ENCODE assay signal across 10 cellular contexts in the genomic region with DNA sequence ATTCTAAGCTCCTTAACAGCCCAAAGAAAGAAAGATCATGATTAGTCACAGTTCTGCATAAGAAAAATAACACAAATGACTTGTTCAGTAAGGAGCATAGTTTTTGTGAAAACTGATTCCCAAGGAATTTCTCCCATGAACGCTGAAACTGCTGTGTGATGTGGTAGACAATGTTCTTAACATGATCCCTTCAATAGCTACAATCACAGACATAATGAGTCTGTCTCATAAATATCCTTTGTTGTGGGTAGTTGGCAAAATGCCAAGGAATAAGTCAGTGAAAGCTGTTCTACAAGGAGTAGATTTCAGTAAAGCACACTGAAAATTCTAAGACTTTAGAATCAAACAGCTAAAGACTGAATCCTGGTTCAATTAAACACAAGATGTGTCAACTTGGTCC.
DNase-seq lines count a peak whose midpoint lies in the region; ATAC-seq and TF ChIP-seq lines count a peak whose summit lies in the region.
"Had no signal": no experiment of that assay in that cellular context is flagged by ENCODE, and none has a peak within 500 bp of the region (broad histone marks: within the 10 kb centered on the region; RNA-seq: fewer than 3 reads in every experiment).

No MANE protein-coding gene starts in this region.

- H3K27ac ChIP-seq in endodermal cell (ENCODE audit: low read depth, low read length): peak overlapping the region; percentile 93
- H3K27ac ChIP-seq: SK-N-MC had no signal

- peaks cover 34% of the 10 kb centered on the region for H3K9me3 Mint-ChIP-seq in endodermal cell
- H3K9me3 Mint-ChIP-seq in activated naive CD8-positive, alpha-beta T cell treated with anti-CD3 and anti-CD28 coated beads, Interleukin-2, amount 50 U/mL, for 24 hours: no peaks in the 10 kb centered on the region
- no peaks in the 10 kb centered on the region for H3K9me3 Mint-ChIP-seq in activated CD4-positive, alpha-beta memory T cell treated with anti-CD3 and anti-CD28 coated beads for 36 hours

- peak; percentile 59 for DNase-seq in HCEC 1CT
- DNase-seq in NCI-H345 treated with DMSO at 0.1 percent for 48 hours (lab: John Stamatoyannopoulos, UW; ENCODE audit: unreplicated experiment): peak; percentile 66
- DNase-seq in endodermal cell: no peak
- peak; percentile 90 for DNase-seq in pons (ENCODE audit: low spot score)
- no peak for DNase-seq in activated naive CD8-positive, alpha-beta T cell treated with anti-CD3 and anti-CD28 coated beads, Interleukin-2, amount 50 U/mL, for 24 hours
- DNase-seq in activated CD4-positive, alpha-beta memory T cell treated with anti-CD3 and anti-CD28 coated beads for 36 hours: no peak
- no peak for DNase-seq in stimulated activated CD4-positive, alpha-beta T cell treated with anti-CD3 and anti-CD28 coated beads, Interleukin-4, amount 100 ng/mL, for 4 hours
- no peak for DNase-seq in middle frontal gyrus (ENCODE audit: extremely low spot score, low spot score)
- DNase-seq: MV-4-11 had no signal

- intact Hi-C loops in activated CD4-positive, alpha-beta memory T cell treated with anti-CD3 and anti-CD28 coated beads for 36 hours (cut with micrococcal nuclease): no loop called here

- H3K9ac ChIP-seq in endodermal cell (ENCODE audit: extremely low read depth, low read length, poor library complexity, severe bottlenecking): no peak overlapping the region

- H3K27me3 Mint-ChIP-seq in endodermal cell (ENCODE audit: insufficient read depth): no peaks in the 10 kb centered on the region
- H3K27me3 Mint-ChIP-seq in activated naive CD8-positive, alpha-beta T cell treated with anti-CD3 and anti-CD28 coated beads, Interleukin-2, amount 50 U/mL, for 24 hours: peaks cover 28% of the 10 kb centered on the region
- peaks cover 7% of the 10 kb centered on the region for H3K27me3 Mint-ChIP-seq in activated CD4-positive, alpha-beta memory T cell treated with anti-CD3 and anti-CD28 coated beads for 36 hours

- no peak overlapping the region for H3K4me3 Mint-ChIP-seq in endodermal cell
- no peak overlapping the region for H3K4me3 Mint-ChIP-seq in activated naive CD8-positive, alpha-beta T cell treated with anti-CD3 and anti-CD28 coated beads, Interleukin-2, amount 50 U/mL, for 24 hours
- no peak overlapping the region for H3K4me3 Mint-ChIP-seq in activated CD4-positive, alpha-beta memory T cell treated with anti-CD3 and anti-CD28 coated beads for 36 hours

- no peak overlapping the region for H3K27ac Mint-ChIP-seq in endodermal cell
- no peak overlapping the region for H3K27ac Mint-ChIP-seq in activated naive CD8-positive, alpha-beta T cell treated with anti-CD3 and anti-CD28 coated beads, Interleukin-2, amount 50 U/mL, for 24 hours
- H3K27ac Mint-ChIP-seq in activated CD4-positive, alpha-beta memory T cell treated with anti-CD3 and anti-CD28 coated beads for 36 hours: no peak overlapping the region

- peaks cover 16% of the 10 kb centered on the region for H3K9me3 ChIP-seq in endodermal cell (ENCODE audit: control insufficient read depth, low read length)

- H3K4me1 ChIP-seq in endodermal cell (ENCODE audit: control insufficient read depth, insufficient read depth, low read length): peaks cover 9% of the 10 kb centered on the region

- H3K36me3 ChIP-seq in endodermal cell (ENCODE audit: control insufficient read depth, insufficient read depth, low read length): no peaks in the 10 kb centered on the region

- ATAC-seq in activated naive CD8-positive, alpha-beta T cell treated with anti-CD3 and anti-CD28 coated beads, Interleukin-2, amount 50 U/mL, for 24 hours: no peak

- CTCF ChIA-PET in activated CD4-positive, alpha-beta memory T cell treated with anti-CD3 and anti-CD28 coated beads for 36 hours (lab: Charles Lee): no interaction called here

- POLR2A ChIA-PET in activated CD4-positive, alpha-beta memory T cell treated with anti-CD3 and anti-CD28 coated beads for 36 hours (lab: Charles Lee): no interaction called here

- H3K4me3 ChIP-seq in endodermal cell (ENCODE audit: low read length): no peak overlapping the region
- H3K4me3 ChIP-seq: SK-N-MC had no signal

- peaks cover 13% of the 10 kb centered on the region for H3K4me1 Mint-ChIP-seq in endodermal cell
- no peaks in the 10 kb centered on the region for H3K4me1 Mint-ChIP-seq in activated naive CD8-positive, alpha-beta T cell treated with anti-CD3 and anti-CD28 coated beads, Interleukin-2, amount 50 U/mL, for 24 hours
- no peaks in the 10 kb centered on the region for H3K4me1 Mint-ChIP-seq in activated CD4-positive, alpha-beta memory T cell treated with anti-CD3 and anti-CD28 coated beads for 36 hours (ENCODE audit: low read depth)

- WGBS in endodermal cell (ENCODE audit: insufficient coverage in 1 of 2, insufficient read length in 1 of 2), 2 experiments: 100% methylated on average over 1 of the region's 1 CpG; no CpG with 5 or more reads in 1 of the 2 experiments

- no peak for TF ChIP-seq CTCF in endodermal cell (conservative IDR thresholded peaks at IDR 0.05)

- H3K36me3 Mint-ChIP-seq in endodermal cell (ENCODE audit: low read depth): peaks cover 27% of the 10 kb centered on the region
- no peaks in the 10 kb centered on the region for H3K36me3 Mint-ChIP-seq in activated naive CD8-positive, alpha-beta T cell treated with anti-CD3 and anti-CD28 coated beads, Interleukin-2, amount 50 U/mL, for 24 hours (ENCODE audit: low read depth)
- no peaks in the 10 kb centered on the region for H3K36me3 Mint-ChIP-seq in activated CD4-positive, alpha-beta memory T cell treated with anti-CD3 and anti-CD28 coated beads for 36 hours

- H3K27me3 ChIP-seq in endodermal cell (ENCODE audit: control insufficient read depth, insufficient read depth, low read length, poor library complexity, severe bottlenecking): no peaks in the 10 kb centered on the region

Comparison
In these comparisons a context has a peak if more than half of its experiments do, and no peak if none do; other contexts are left out.
1. DNase-seq: peak in HCEC 1CT (single experiment), NCI-H345 treated with DMSO at 0.1 percent for 48 hours (single experiment) and pons (single experiment); none in endodermal cell (single experiment), activated naive CD8-positive, alpha-beta T cell treated with anti-CD3 and anti-CD28 coated beads, Interleukin-2, amount 50 U/mL, for 24 hours (single experiment), activated CD4-positive, alpha-beta memory T cell treated with anti-CD3 and anti-CD28 coated beads for 36 hours (single experiment), stimulated activated CD4-positive, alpha-beta T cell treated with anti-CD3 and anti-CD28 coated beads, Interleukin-4, amount 100 ng/mL, for 4 hours (0 of 2) and middle frontal gyrus (single experiment).